Comparison of ENCODE assay signal across 20 cellular contexts in the genomic region with DNA sequence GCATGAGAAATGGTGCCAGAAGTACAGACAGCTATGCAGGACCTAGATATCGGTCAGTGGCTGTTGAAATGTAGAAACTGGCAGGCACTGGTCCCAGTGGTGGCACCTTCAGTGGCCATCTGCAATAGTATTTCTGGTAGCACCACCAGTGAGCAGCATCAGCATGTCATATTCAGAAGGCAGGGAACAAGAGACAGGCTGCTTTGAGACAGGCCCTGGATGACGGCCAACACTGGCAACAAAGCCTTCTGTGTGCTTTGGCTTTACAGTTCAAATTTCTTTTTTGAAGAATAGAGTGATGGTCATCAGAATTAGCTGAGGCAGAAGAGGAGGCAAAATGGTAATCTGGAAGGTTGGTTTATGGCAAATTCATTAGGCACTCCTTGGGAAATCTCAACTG.
DNase-seq lines count a peak whose midpoint lies in the region; ATAC-seq and TF ChIP-seq lines count a peak whose summit lies in the region.
"Had no signal": no experiment of that assay in that cellular context is flagged by ENCODE, and none has a peak within 500 bp of the region (broad histone marks: within the 10 kb centered on the region; RNA-seq: fewer than 3 reads in every experiment).

No MANE protein-coding gene starts in this region.

- H3K9ac ChIP-seq in colonic mucosa (ENCODE audit: low read depth in 2 of 2, low read length in 2 of 2) = no peak overlapping the region
- H3K9ac ChIP-seq: GM23248 had no signal

- no peak for ATAC-seq in HG03196 (IDR thresholded peaks at IDR 0.05; ENCODE audit: unreplicated experiment)
- ATAC-seq: activated CD8-positive, alpha-beta memory T cell treated with anti-CD3 and anti-CD28 coated beads, Interleukin-2, amount 10 ng/mL, durations not matched to agents 7 days and 5 days; mucosa of descending colon had no signal

- in situ Hi-C loops in HAP-1 (cut with MboI; ENCODE audit: low sequenced_read_pairs) = no loop called here

- H3K9me3 ChIP-seq in SJCRH30 (replicated peaks) = no peaks in the 10 kb centered on the region
- no peaks in the 10 kb centered on the region for H3K9me3 ChIP-seq in HAP-1
- H3K9me3 ChIP-seq in colonic mucosa = no peaks in the 10 kb centered on the region
- H3K9me3 ChIP-seq: mucosa of descending colon, prostate gland, uterus had no signal

- H3K36me3 ChIP-seq in SJCRH30 = no peaks in the 10 kb centered on the region
- no peaks in the 10 kb centered on the region for H3K36me3 ChIP-seq in HAP-1 (replicated peaks)
- no peaks in the 10 kb centered on the region for H3K36me3 ChIP-seq in colonic mucosa
- H3K36me3 ChIP-seq: prostate gland, uterus had no signal

- H3K27me3 ChIP-seq in SJCRH30 (no peaks in the 10 kb centered on the region), HAP-1 (ENCODE audit: low read depth) (no peaks in the 10 kb centered on the region), colonic mucosa (no peaks in the 10 kb centered on the region)
- H3K27me3 ChIP-seq: uterus had no signal

- H3K4me3 ChIP-seq in SJCRH30 (no peak overlapping the region), HAP-1 (no peak overlapping the region), colonic mucosa (no peak overlapping the region)
- H3K4me3 ChIP-seq: GM23248, mucosa of descending colon, prostate gland, uterus had no signal

- H3K27ac ChIP-seq in SJCRH30 = no peak overlapping the region
- no peak overlapping the region for H3K27ac ChIP-seq in colonic mucosa
- H3K27ac ChIP-seq: GM23248, prostate gland, uterus had no signal

- DNase-seq in COLO668 (lab: John Stamatoyannopoulos, UW; ENCODE audit: unreplicated experiment) (peak; percentile 22), M059J (ENCODE audit: low read depth) (peak; percentile 6), SJCRH30 (peak; percentile 13 to 47), islet precursor cell (peak; percentile 49), HAP-1 (ENCODE audit: low spot score in 2 of 2) (no peak), NCI-H2227 (lab: John Stamatoyannopoulos, UW; ENCODE audit: unreplicated experiment) (no peak), colonic mucosa (no peak)
- DNase-seq: activated CD8-positive, alpha-beta memory T cell treated with anti-CD3 and anti-CD28 coated beads, Interleukin-2, amount 10 ng/mL, durations not matched to agents 7 days and 5 days; activated naive CD4-positive, alpha-beta T cell treated with anti-CD3 and anti-CD28 coated beads, Interleukin-2, amount 50 U/mL, for 16 hours; central memory CD4-positive, alpha-beta T cell; erythroblast; GM23248; MM.1S; mucosa of descending colon; NCI-H82; SIG-M5; stimulated activated CD4-positive, alpha-beta T cell treated with anti-CD3 and anti-CD28 coated beads, Interleukin-1b, Interleukin-23, amount 100 ng/mL, for 48 hours; uterus had no signal

- H3K4me1 ChIP-seq in SJCRH30 (no peaks in the 10 kb centered on the region), HAP-1 (no peaks in the 10 kb centered on the region), colonic mucosa (no peaks in the 10 kb centered on the region)
- H3K4me1 ChIP-seq: prostate gland, uterus had no signal

- intact Hi-C loops in colonic mucosa (cut with DNase I) = no loop called here

- TF ChIP-seq CTCF in colonic mucosa (IDR thresholded peaks at IDR 0.05) = no peak

Comparison
In these comparisons a context has a peak if more than half of its experiments do, and no peak if none do; other contexts are left out.
1. DNase-seq: peak in COLO668 (single experiment), M059J (single experiment), SJCRH30 (2 of 2) and islet precursor cell (single experiment); none in HAP-1 (0 of 2), NCI-H2227 (single experiment) and colonic mucosa (single experiment).